ENCODE assay signal across 18 cellular contexts in genomic region chrX:107646736-107647135, GRCh38.
"Had no signal": no experiment of that assay in that cellular context is flagged by ENCODE, and none has a peak within 500 bp of the region (broad histone marks: within the 10 kb centered on the region; RNA-seq: fewer than 3 reads in every experiment).

No MANE protein-coding gene starts in this region.

- H3K36me3 ChIP-seq: right atrium auricular region, transverse colon had no signal

- H3K27me3 ChIP-seq: ascending aorta, right atrium auricular region, transverse colon had no signal

- H3K9me3 Mint-ChIP-seq: dendritic cell treated with granulocyte-macrophage colony-stimulating factor and Interleukin-4, amounts not matched to agents 40 ng/mL and 50 ng/mL, for 4 days had no signal

- DNase-seq: activated CD4-positive, alpha-beta T cell treated with anti-CD3 and anti-CD28 coated beads, Interleukin-2, amount 50 U/mL, for 1 hour; activated CD8-positive, alpha-beta memory T cell treated with anti-CD3 and anti-CD28 coated beads for 24 hours; effector memory CD4-positive, alpha-beta T cell; foreskin fibroblast; glutamatergic neuron; kidney glomerular epithelial cell; nephron progenitor cell; occipital lobe; stimulated activated CD4-positive, alpha-beta T cell treated with anti-CD3 and anti-CD28 coated beads, Interleukin-15, amount 100 ng/mL, for 24 hours; stimulated activated CD4-positive, alpha-beta T cell treated with anti-CD3 and anti-CD28 coated beads, Interleukin-4, amount 100 ng/mL, for 1 hour; stimulated activated naive CD4-positive, alpha-beta T cell; substantia nigra; transverse colon had no signal

- H3K4me3 Mint-ChIP-seq: dendritic cell treated with granulocyte-macrophage colony-stimulating factor and Interleukin-4, amounts not matched to agents 40 ng/mL and 50 ng/mL, for 4 days; nephron progenitor cell had no signal

- H3K27ac Mint-ChIP-seq: dendritic cell treated with granulocyte-macrophage colony-stimulating factor and Interleukin-4, amounts not matched to agents 40 ng/mL and 50 ng/mL, for 4 days; nephron progenitor cell; progenitor cell of endocrine pancreas had no signal

- H3K27ac ChIP-seq: ascending aorta, right atrium auricular region, skin epidermis, transverse colon had no signal

- H3K27me3 Mint-ChIP-seq: dendritic cell treated with granulocyte-macrophage colony-stimulating factor and Interleukin-4, amounts not matched to agents 40 ng/mL and 50 ng/mL, for 4 days; progenitor cell of endocrine pancreas had no signal

- H3K4me1 ChIP-seq: ascending aorta, right atrium auricular region, transverse colon had no signal

- H3K4me3 ChIP-seq: ascending aorta, right atrium auricular region, skin epidermis, transverse colon had no signal

- H3K9me3 ChIP-seq: ascending aorta, right atrium auricular region, transverse colon had no signal
